In genomic region chr5:106649031-106649430, GRCh38 we compare ENCODE assay signal across 17 cellular contexts.
"Had no signal": no experiment of that assay in that cellular context is flagged by ENCODE, and none has a peak within 500 bp of the region (broad histone marks: within the 10 kb centered on the region; RNA-seq: fewer than 3 reads in every experiment).

No MANE protein-coding gene starts in this region.

- H3K9me3 ChIP-seq: right lobe of liver, testis, upper lobe of right lung had no signal

- DNase-seq: effector memory CD4-positive, alpha-beta T cell; heart left ventricle; hippocampal formation; natural killer cell; right lobe of liver; spleen; stimulated activated CD4-positive, alpha-beta T cell treated with anti-CD3 and anti-CD28 coated beads, Interleukin-2, amount 100 ng/mL, for 24 hours; stimulated activated CD4-positive, alpha-beta T cell treated with anti-CD3 and anti-CD28 coated beads, Interleukin-4, amount 100 ng/mL, for 4 hours; stimulated activated naive B cell treated with anti-CD40 and anti-IgM and Interleukin-4, amounts not matched to agents 10 μg/mL and 1 μg/mL and 100 μg/mL, for 72 hours; stimulated activated naive CD8-positive, alpha-beta T cell treated with anti-CD3 and anti-CD28 coated beads, Interleukin-15, amount 100 ng/mL, for 72 hours; testis; upper lobe of right lung had no signal

- H3K27ac ChIP-seq: epithelial cell of prostate, esophagus muscularis mucosa, heart left ventricle, right lobe of liver, spleen, testis, tibial nerve, upper lobe of right lung had no signal

- H3K36me3 ChIP-seq: esophagus muscularis mucosa, heart left ventricle, right lobe of liver, spleen, tibial nerve, upper lobe of right lung had no signal

- H3K4me1 ChIP-seq: esophagus muscularis mucosa, heart left ventricle, right lobe of liver, spleen, testis, tibial nerve, upper lobe of right lung had no signal

- ATAC-seq: heart left ventricle; left lobe of liver; natural killer cell; right lobe of liver; stimulated activated naive B cell treated with anti-CD40 and anti-IgM and Interleukin-4, amounts not matched to agents 10 μg/mL and 1 μg/mL and 100 μg/mL, for 72 hours; stimulated activated naive CD8-positive, alpha-beta T cell treated with anti-CD3 and anti-CD28 coated beads, Interleukin-15, amount 100 ng/mL, for 72 hours; upper lobe of right lung had no signal

- FAIRE-seq: endometrium had no signal

- H3K27me3 ChIP-seq: esophagus muscularis mucosa, heart left ventricle, right lobe of liver, spleen, testis, tibial nerve, upper lobe of right lung had no signal

- H3K4me3 ChIP-seq: esophagus muscularis mucosa, heart left ventricle, right lobe of liver, spleen, testis, tibial nerve, upper lobe of right lung had no signal
